ENCODE assay signal across 8 cellular contexts in genomic region chr13:48975101-48975925, GRCh38. TPM values are rescaled to one million over a fixed set of nuclear protein-coding genes. Genes with fewer than 3 reads are reported as not detected.
DNase-seq lines count a peak whose midpoint lies in the region; ATAC-seq and TF ChIP-seq lines count a peak whose summit lies in the region.

Gene FNDC3A, plus strand, starts transcription at chr13:48975912. Its CDS starts 30,279 bp downstream, at chr13:49006191.

- DNase-seq in AG04450 (ENCODE audit: low read depth, low spot score) (peak; percentile 23), NOMO-1 treated with DMSO at 0.1 percent for 48 hours (lab: John Stamatoyannopoulos, UW; ENCODE audit: unreplicated experiment) (peak; percentile 54), fibroblast of lung (ENCODE audit: low read depth in 2 of 2) (peak; percentile 68 to 71)
- DNase-seq in activated T-cell treated with anti-CD3 and anti-CD28 coated beads, Interleukin-2, amount 50 U/mL, for 4 hours, result peak; percentile 43
- peak in 8 of 9 donors; percentile 21 to 85 (median 78) for DNase-seq in naive thymus-derived CD4-positive, alpha-beta T cell

- peak within 1 kb of the TSS; percentile 85 for H3K4me2 ChIP-seq in fibroblast of lung (ENCODE audit: extremely low read depth, insufficient read depth, low read length)

- no peaks in the 10 kb centered on the region for H3K36me3 ChIP-seq in fibroblast of lung (ENCODE audit: control insufficient read depth, insufficient read depth, low read length)
- peaks cover 0 to 5% (median 0%) of the 10 kb centered on the region in 3 experiments for H3K36me3 ChIP-seq in naive thymus-derived CD4-positive, alpha-beta T cell (ENCODE audit: control insufficient read depth in 2 of 3, insufficient read depth in 3 of 3, low read length in 3 of 3)
- no peaks in the 10 kb centered on the region for H3K36me3 ChIP-seq in subcutaneous abdominal adipose tissue (ENCODE audit: control insufficient read depth in 5 of 5, insufficient read depth in 5 of 5, low read length in 5 of 5)

- H3K79me2 ChIP-seq in fibroblast of lung (ENCODE audit: control insufficient read depth, insufficient read depth, low read length), result peaks cover 37% of the 10 kb centered on the region

- CTCF ChIA-PET in AG04450 (lab: Charles Lee), result interaction anchor here (0.9 to 1.0 kb wide), 2 partner anchors 9 to 206 kb away, joined by 3 to 4 read pairs; no protein-coding TSS in a partner anchor
- CTCF ChIA-PET in naive thymus-derived CD4-positive, alpha-beta T cell (lab: Charles Lee), result interaction anchor here (1.8 kb wide), 1 partner anchor 10 kb away, joined by 5 read pairs; no protein-coding TSS in a partner anchor

- H3K27me3 ChIP-seq in AG04450 (ENCODE audit: control insufficient read depth, insufficient read depth, low read length), result no peaks in the 10 kb centered on the region
- H3K27me3 ChIP-seq in fibroblast of lung (ENCODE audit: control insufficient read depth, insufficient read depth, low read length), result no peaks in the 10 kb centered on the region
- no peaks in the 10 kb centered on the region for H3K27me3 ChIP-seq in naive thymus-derived CD4-positive, alpha-beta T cell (ENCODE audit: control insufficient read depth in 2 of 2, insufficient read depth in 2 of 2, low read length in 2 of 2)
- H3K27me3 ChIP-seq in subcutaneous abdominal adipose tissue (ENCODE audit: control insufficient read depth in 5 of 5, insufficient read depth in 4 of 5, low read length in 5 of 5), result no peaks in the 10 kb centered on the region

- H3K4me3 ChIP-seq in AG04450 (ENCODE audit: low read depth, low read length), result peak within 1 kb of the TSS; percentile 85
- H3K4me3 ChIP-seq in fibroblast of lung (replicated peaks in 1 of 4; ENCODE audit: control extremely low read depth in 1 of 4, insufficient read depth in 1 of 4, low read depth in 3 of 4, low read length in 4 of 4), result peak within 1 kb of the TSS; percentile 81 to 92 (median 86)
- H3K4me3 ChIP-seq in naive thymus-derived CD4-positive, alpha-beta T cell (ENCODE audit: low read length), result peak within 1 kb of the TSS; percentile 82
- peak within 1 kb of the TSS; percentile 87 to 98 (median 93) for H3K4me3 ChIP-seq in subcutaneous abdominal adipose tissue (ENCODE audit: low read depth in 1 of 5, low read length in 5 of 5)

- peak within 1 kb of the TSS; percentile 86 for H2AFZ ChIP-seq in fibroblast of lung (ENCODE audit: low read length)

- H3K4me1 Mint-ChIP-seq in activated T-cell treated with anti-CD3 and anti-CD28 coated beads, Interleukin-2, amount 50 U/mL, for 4 hours (ENCODE audit: low read depth), result peaks cover 32% of the 10 kb centered on the region
- peaks cover 32 to 63% (median 45%) of the 10 kb centered on the region in 7 donors for H3K4me1 Mint-ChIP-seq in naive thymus-derived CD4-positive, alpha-beta T cell

- peaks cover 2% of the 10 kb centered on the region for H3K4me1 ChIP-seq in fibroblast of lung (ENCODE audit: control insufficient read depth, extremely low read depth, insufficient read depth, low read length)
- peaks cover 13 to 28% of the 10 kb centered on the region in 2 donors for H3K4me1 ChIP-seq in naive thymus-derived CD4-positive, alpha-beta T cell (ENCODE audit: control insufficient read depth in 2 of 2, insufficient read depth in 2 of 2, low read length in 2 of 2)
- peaks cover 0 to 27% (median 18%) of the 10 kb centered on the region in 5 donors for H3K4me1 ChIP-seq in subcutaneous abdominal adipose tissue (ENCODE audit: control insufficient read depth in 5 of 5, insufficient read depth in 5 of 5, low read length in 5 of 5)

- intact Hi-C loops in naive thymus-derived CD4-positive, alpha-beta T cell (cut with micrococcal nuclease), result loop anchor here (1.0 to 10.0 kb wide), 11 partner anchors 135 to 1149 kb away; partner anchors contain the start of genes LPAR6 (in 2 of the 2), RCBTB1 (in 2 of the 2), CYSLTR2 (in 1 of the 2) and EBPL (in 1 of the 2)

- no peaks in the 10 kb centered on the region for H3K27me3 Mint-ChIP-seq in activated T-cell treated with anti-CD3 and anti-CD28 coated beads, Interleukin-2, amount 50 U/mL, for 4 hours (ENCODE audit: low read depth)
- H3K27me3 Mint-ChIP-seq in naive thymus-derived CD4-positive, alpha-beta T cell, result peaks cover 0 to 6% (median 0%) of the 10 kb centered on the region in 5 donors

- peak within 1 kb of the TSS; percentile 96 for H3K27ac ChIP-seq in AG04450 (ENCODE audit: low read depth, low read length)
- peak within 1 kb of the TSS; percentile 95 for H3K27ac ChIP-seq in fibroblast of lung (ENCODE audit: insufficient read depth, low read length)
- H3K27ac ChIP-seq in naive thymus-derived CD4-positive, alpha-beta T cell (ENCODE audit: low read depth, low read length), result peak within 1 kb of the TSS; percentile 95
- peak within 1 kb of the TSS; percentile 96 for H3K27ac ChIP-seq in subcutaneous abdominal adipose tissue (ENCODE audit: low read depth, low read length)

- TF ChIP-seq CTCF in AG04450 (IDR thresholded peaks at IDR 0.05; ENCODE audit: low read depth, low read length), result 0 out of 2 replicates have a peak, but pooled peaks have one; percentile 10
- peak in 1 of 2 donors; percentile 25 for TF ChIP-seq CTCF in fibroblast of lung (conservative IDR thresholded peaks at IDR 0.05 in 1 of 2, IDR thresholded peaks at IDR 0.05 in 1 of 2; ENCODE audit: low read depth in 1 of 2, low read length in 2 of 2)

- H3K9me3 Mint-ChIP-seq in activated T-cell treated with anti-CD3 and anti-CD28 coated beads, Interleukin-2, amount 50 U/mL, for 4 hours, result peaks cover 34% of the 10 kb centered on the region
- H3K9me3 Mint-ChIP-seq in naive thymus-derived CD4-positive, alpha-beta T cell, result peaks cover 12 to 37% (median 20%) of the 10 kb centered on the region in 11 donors

- H3K9ac ChIP-seq in fibroblast of lung (ENCODE audit: insufficient read depth, low read length), result peak within 1 kb of the TSS; percentile 93
- H3K9ac ChIP-seq in subcutaneous abdominal adipose tissue (ENCODE audit: low read length in 5 of 5), result peak within 1 kb of the TSS; percentile 94 to 98 (median 96)

- peak within 1 kb of the TSS; percentile 93 to 99 (median 99) for H3K27ac Mint-ChIP-seq in naive thymus-derived CD4-positive, alpha-beta T cell

- POLR2A ChIA-PET in AG04450 (lab: Yijun Ruan, JAX), result interaction anchor here (0.6 to 1.9 kb wide), 3 partner anchors 66 to 192 kb away, joined by 3 to 10 read pairs (median 4); no protein-coding TSS in a partner anchor
- POLR2A ChIA-PET in naive thymus-derived CD4-positive, alpha-beta T cell (lab: Charles Lee), result interaction anchor here (0.6 to 2.0 kb wide), 17 partner anchors 9 to 939 kb away, joined by 3 to 17 read pairs (median 5); partner anchors contain the start of genes CAB39L, KPNA3, MED4 and NUDT15

- H3K9me3 ChIP-seq in AG04450 (ENCODE audit: control insufficient read depth, insufficient read depth, low read length) (peaks cover 7% of the 10 kb centered on the region; the same call in 1 of the 2 replicates), fibroblast of lung (ENCODE audit: control insufficient read depth, insufficient read depth, low read depth, low read length) (no peaks in the 10 kb centered on the region), subcutaneous abdominal adipose tissue (ENCODE audit: control insufficient read depth in 5 of 5, low read length in 5 of 5) (peaks cover 0 to 8% (median 2%) of the 10 kb centered on the region in 5 donors)
- peaks cover 0 to 22% (median 0%) of the 10 kb centered on the region in 3 experiments for H3K9me3 ChIP-seq in naive thymus-derived CD4-positive, alpha-beta T cell (ENCODE audit: control insufficient read depth in 2 of 3, low read length in 3 of 3)

- no peaks in the 10 kb centered on the region for H4K20me1 ChIP-seq in fibroblast of lung (ENCODE audit: control insufficient read depth, extremely low read depth, insufficient read depth, low read length)

- peak; percentile 11 for ATAC-seq in GM18499 (IDR thresholded peaks at IDR 0.05; ENCODE audit: insufficient read depth, unreplicated experiment)
- ATAC-seq in HG03108 (IDR thresholded peaks at IDR 0.05; ENCODE audit: unreplicated experiment), result peak; percentile 13
- peak; percentile 16 to 25 for ATAC-seq in activated T-cell treated with anti-CD3 and anti-CD28 coated beads, Interleukin-2, amount 50 U/mL, for 4 hours
- peak; percentile 44 for ATAC-seq in naive thymus-derived CD4-positive, alpha-beta T cell

- peak within 1 kb of the TSS; percentile 96 for H3K4me3 Mint-ChIP-seq in activated T-cell treated with anti-CD3 and anti-CD28 coated beads, Interleukin-2, amount 50 U/mL, for 4 hours
- peak within 1 kb of the TSS; percentile 92 to 100 (median 98) for H3K4me3 Mint-ChIP-seq in naive thymus-derived CD4-positive, alpha-beta T cell

- H3K36me3 Mint-ChIP-seq in activated T-cell treated with anti-CD3 and anti-CD28 coated beads, Interleukin-2, amount 50 U/mL, for 4 hours (ENCODE audit: insufficient read depth), result peaks cover 27% of the 10 kb centered on the region
- peaks cover 13 to 41% (median 16%) of the 10 kb centered on the region in 5 donors for H3K36me3 Mint-ChIP-seq in naive thymus-derived CD4-positive, alpha-beta T cell

RNA-seq across cellular contexts. Expression of gene FNDC3A, which starts in this region (rescaled TPM):
- 61.5 and 82.1 TPM in 2 replicates for polyA plus RNA-seq in AG04450 (2011; rRNA removed)
- polyA minus RNA-seq in AG04450 (2011; rRNA and poly(A)+ RNA removed), result 100 and 118 TPM in 2 replicates
- total RNA-seq in activated T-cell treated with anti-CD3 and anti-CD28 coated beads, Interleukin-2, amount 50 U/mL, for 4 hours, result 10 to 100 TPM; 32.1 to 37.2 (median 34.2) TPM
- total RNA-seq in fibroblast of lung, result 54.2 and 79.4 TPM in 2 replicates
- polyA plus RNA-seq in fibroblast of lung, result 44.7 and 48.6 TPM in 2 replicates
- 20.2 and 21.3 TPM in 2 replicates for polyA plus RNA-seq in fibroblast of lung (2012)
- polyA minus RNA-seq in fibroblast of lung (ENCODE audit: low replicate concordance), result 42.1 and 54.1 TPM in 2 replicates
- total RNA-seq in naive thymus-derived CD4-positive, alpha-beta T cell, result 10 to 100 TPM; 34.2 to 46.4 (median 39.1) TPM
- 10 to 100 TPM; 12.0 to 12.2 TPM for polyA plus RNA-seq in naive thymus-derived CD4-positive, alpha-beta T cell

Comparison
In these comparisons a context has a peak if more than half of its experiments do, and no peak if none do; other contexts are left out.
1. Peak in every context shown above with its lines: DNase-seq, ATAC-seq, H3K4me3 ChIP-seq and H3K27ac ChIP-seq.
2. DNase-seq: peak in every context shown above with its lines; median percentile 78 in naive thymus-derived CD4-positive, alpha-beta T cell; 70 in fibroblast of lung; 54 in NOMO-1 treated with DMSO at 0.1 percent for 48 hours; 43 in activated T-cell treated with anti-CD3 and anti-CD28 coated beads, Interleukin-2, amount 50 U/mL, for 4 hours; 23 in AG04450.